Comparison of ENCODE assay signal across 15 cellular contexts in genomic region chr22:17845340-17845739, GRCh38.
DNase-seq lines count a peak whose midpoint lies in the region; ATAC-seq and TF ChIP-seq lines count a peak whose summit lies in the region.
"Had no signal": no experiment of that assay in that cellular context is flagged by ENCODE, and none has a peak within 500 bp of the region (broad histone marks: within the 10 kb centered on the region; RNA-seq: fewer than 3 reads in every experiment).

No MANE protein-coding gene starts in this region.

- no peak overlapping the region for H3K4me3 ChIP-seq in heart right ventricle
- H3K4me3 ChIP-seq in esophagus (ENCODE audit: low read depth in 1 of 2, low read length in 2 of 2), result no peak overlapping the region
- no peak overlapping the region for H3K4me3 ChIP-seq in prostate gland
- no peak overlapping the region for H3K4me3 ChIP-seq in upper lobe of right lung
- H3K4me3 ChIP-seq: A549 had no signal

- TF ChIP-seq CTCF in heart right ventricle (IDR thresholded peaks at IDR 0.05) (no peak), prostate gland (IDR thresholded peaks at IDR 0.05) (no peak), upper lobe of right lung (IDR thresholded peaks at IDR 0.05) (no peak), chondrocyte (IDR thresholded peaks at IDR 0.05) (no peak)

- no peak overlapping the region for H3K27ac Mint-ChIP-seq in chondrocyte (ENCODE audit: unreplicated experiment)
- H3K27ac Mint-ChIP-seq in activated T-cell treated with anti-CD3 and anti-CD28 coated beads, Interleukin-2, amount 50 U/mL, for 72 hours, result no peak overlapping the region
- H3K27ac Mint-ChIP-seq: CD8-positive, alpha-beta T cell; T-helper 1 cell treated with Interleukin-12 subunit alpha and Interleukin-12 subunit beta and Interleukin-4 antibody, amounts not matched to agents 30 μg/mL and 1 μg/mL, for 36 hours had no signal

- no peak for TF ChIP-seq POLR2A in prostate gland (IDR thresholded peaks at IDR 0.05)

- intact Hi-C loops in heart right ventricle (cut with DNase I), result no loop called here
- intact Hi-C loops in left cardiac atrium (cut with DNase I), result no loop called here
- intact Hi-C loops in prostate gland (cut with DNase I), result no loop called here
- intact Hi-C loops in upper lobe of right lung (cut with DNase I), result no loop called here

- H3K27ac ChIP-seq in heart right ventricle (peak overlapping the region in 9 of 10 donors; percentile 59 to 83 (median 73)), esophagus (ENCODE audit: low read depth in 2 of 2, low read length in 1 of 2) (peak overlapping the region; percentile 85 to 87), prostate gland (peak overlapping the region; percentile 70 to 80), upper lobe of right lung (no peak overlapping the region)
- H3K27ac ChIP-seq: A549 had no signal

- H3K27me3 ChIP-seq in heart right ventricle (no peaks in the 10 kb centered on the region), esophagus (ENCODE audit: control insufficient read depth in 1 of 2, insufficient read depth in 2 of 2, low read length in 2 of 2) (no peaks in the 10 kb centered on the region), prostate gland (replicated peaks; ENCODE audit: insufficient read depth) (no peaks in the 10 kb centered on the region), upper lobe of right lung (no peaks in the 10 kb centered on the region)

- H3K9me3 Mint-ChIP-seq in chondrocyte (ENCODE audit: low read depth), result no peaks in the 10 kb centered on the region
- H3K9me3 Mint-ChIP-seq in activated T-cell treated with anti-CD3 and anti-CD28 coated beads, Interleukin-2, amount 50 U/mL, for 72 hours, result no peaks in the 10 kb centered on the region
- H3K9me3 Mint-ChIP-seq: CD8-positive, alpha-beta T cell; T-helper 1 cell treated with Interleukin-12 subunit alpha and Interleukin-12 subunit beta and Interleukin-4 antibody, amounts not matched to agents 30 μg/mL and 1 μg/mL, for 36 hours had no signal

- no peaks in the 10 kb centered on the region for H3K27me3 Mint-ChIP-seq in chondrocyte (ENCODE audit: low read depth)
- H3K27me3 Mint-ChIP-seq in activated T-cell treated with anti-CD3 and anti-CD28 coated beads, Interleukin-2, amount 50 U/mL, for 72 hours (ENCODE audit: low read depth), result no peaks in the 10 kb centered on the region

- peaks cover 0 to 36% (median 14%) of the 10 kb centered on the region in 9 donors for H3K36me3 ChIP-seq in heart right ventricle
- peaks cover 3 to 10% of the 10 kb centered on the region in 2 donors for H3K36me3 ChIP-seq in esophagus (ENCODE audit: control insufficient read depth in 2 of 2, insufficient read depth in 2 of 2, low read length in 1 of 2)
- no peaks in the 10 kb centered on the region for H3K36me3 ChIP-seq in prostate gland
- H3K36me3 ChIP-seq in upper lobe of right lung, result no peaks in the 10 kb centered on the region

- no peaks in the 10 kb centered on the region for H3K4me1 Mint-ChIP-seq in chondrocyte (ENCODE audit: low read depth)
- peaks cover 4% of the 10 kb centered on the region for H3K4me1 Mint-ChIP-seq in activated T-cell treated with anti-CD3 and anti-CD28 coated beads, Interleukin-2, amount 50 U/mL, for 72 hours (ENCODE audit: low read depth)

- peaks cover 18% of the 10 kb centered on the region for H3K36me3 Mint-ChIP-seq in chondrocyte (ENCODE audit: low read depth)
- H3K36me3 Mint-ChIP-seq in activated T-cell treated with anti-CD3 and anti-CD28 coated beads, Interleukin-2, amount 50 U/mL, for 72 hours (ENCODE audit: insufficient read depth in 2 of 2), result peaks cover 0 to 5% of the 10 kb centered on the region in 2 donors

- no peak for DNase-seq in heart right ventricle
- no peak for DNase-seq in left cardiac atrium
- DNase-seq in prostate gland (ENCODE audit: low spot score), result no peak
- DNase-seq in upper lobe of right lung, result no peak
- DNase-seq in chondrocyte (ENCODE audit: low spot score), result no peak
- DNase-seq in activated T-cell treated with anti-CD3 and anti-CD28 coated beads, Interleukin-2, amount 50 U/mL, for 72 hours, result no peak
- DNase-seq in inferior parietal cortex (ENCODE audit: extremely low spot score), result no peak
- DNase-seq: activated CD4-positive, alpha-beta T cell treated with anti-CD3 and anti-CD28 coated beads for 4 hours; activated T-cell treated with anti-CD3 and anti-CD28 coated beads, Interleukin-2, amount 50 U/mL, for 1 hour; CD8-positive, alpha-beta T cell; NCI-H2227 treated with DMSO at 0.1 percent for 48 hours; stimulated activated CD4-positive, alpha-beta T cell treated with anti-CD3 and anti-CD28 coated beads, Interleukin-2, amount 100 ng/mL, for 48 hours had no signal

- H3K4me3 Mint-ChIP-seq in chondrocyte (ENCODE audit: unreplicated experiment), result no peak overlapping the region
- H3K4me3 Mint-ChIP-seq in activated T-cell treated with anti-CD3 and anti-CD28 coated beads, Interleukin-2, amount 50 U/mL, for 72 hours, result no peak overlapping the region
- H3K4me3 Mint-ChIP-seq: CD8-positive, alpha-beta T cell; T-helper 1 cell treated with Interleukin-12 subunit alpha and Interleukin-12 subunit beta and Interleukin-4 antibody, amounts not matched to agents 30 μg/mL and 1 μg/mL, for 36 hours had no signal

- 76 to 82% methylated on average over 7 of the region's 7 CpGs for WGBS in heart right ventricle, 2 donors
- WGBS in esophagus, 2 donors, result 43 to 50% methylated on average over 7 of the region's 7 CpGs
- WGBS in prostate gland, result 62% methylated on average over 7 of the region's 7 CpGs

- ATAC-seq in heart right ventricle (no peak), left cardiac atrium (no peak), upper lobe of right lung (peak; percentile 58)
- no peak for ATAC-seq in activated T-cell treated with anti-CD3 and anti-CD28 coated beads, Interleukin-2, amount 50 U/mL, for 72 hours (replicated peaks in 1 of 2)
- ATAC-seq: A549; CD8-positive, alpha-beta T cell had no signal

- peaks cover 11 to 67% (median 40%) of the 10 kb centered on the region in 9 donors for H3K4me1 ChIP-seq in heart right ventricle
- H3K4me1 ChIP-seq in esophagus (ENCODE audit: control insufficient read depth in 2 of 2, insufficient read depth in 2 of 2, low read length in 1 of 2), result peaks cover 6 to 12% of the 10 kb centered on the region in 2 donors
- H3K4me1 ChIP-seq in prostate gland (replicated peaks), result no peaks in the 10 kb centered on the region
- peaks cover 12% of the 10 kb centered on the region for H3K4me1 ChIP-seq in upper lobe of right lung
- H3K4me1 ChIP-seq: A549 had no signal

- no peaks in the 10 kb centered on the region for H3K9me3 ChIP-seq in heart right ventricle
- no peaks in the 10 kb centered on the region for H3K9me3 ChIP-seq in esophagus (ENCODE audit: control insufficient read depth in 2 of 2, insufficient read depth in 1 of 2, low read depth in 1 of 2, low read length in 1 of 2)
- no peaks in the 10 kb centered on the region for H3K9me3 ChIP-seq in prostate gland
- no peaks in the 10 kb centered on the region for H3K9me3 ChIP-seq in upper lobe of right lung
- H3K9me3 ChIP-seq: A549 had no signal
